In the genomic region with DNA sequence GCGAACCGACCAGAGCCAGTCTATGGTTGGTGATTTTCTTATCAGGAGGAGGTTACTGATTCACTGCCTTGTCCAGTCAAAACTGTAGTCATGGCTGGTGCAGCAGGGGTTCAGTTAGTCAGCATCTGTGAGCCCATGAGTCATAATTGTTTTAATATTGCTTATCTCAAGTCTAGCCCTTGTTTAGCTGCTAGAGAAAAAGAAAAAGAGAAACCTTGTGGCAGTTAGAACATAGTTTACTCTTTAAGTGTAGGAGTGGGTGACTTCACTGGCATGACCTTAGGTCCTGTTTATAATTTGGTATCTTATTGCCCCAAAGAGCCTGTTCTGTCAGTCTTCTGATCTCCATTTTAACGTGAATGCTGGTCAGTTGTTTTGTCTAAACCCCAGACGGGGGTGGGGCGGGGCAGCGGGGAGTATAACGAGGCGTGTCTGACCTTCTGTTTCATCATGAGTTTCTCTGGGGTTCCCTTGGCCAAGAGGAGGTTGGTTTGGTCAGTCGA, we compare ENCODE assay signal across 9 cellular contexts.
DNase-seq lines count a peak whose midpoint lies in the region; ATAC-seq, FAIRE-seq and TF ChIP-seq lines count a peak whose summit lies in the region.
"Had no signal": no experiment of that assay in that cellular context is flagged by ENCODE, and none has a peak within 500 bp of the region (broad histone marks: within the 10 kb centered on the region; RNA-seq: fewer than 3 reads in every experiment).

No MANE protein-coding gene starts in this region.

- no peak for TF ChIP-seq CTCF in psoas muscle (IDR thresholded peaks at IDR 0.05)
- no peak for TF ChIP-seq CTCF in kidney (IDR thresholded peaks at IDR 0.05; ENCODE audit: borderline replicate concordance, extremely low read depth, insufficient read depth)
- TF ChIP-seq CTCF in colonic mucosa (IDR thresholded peaks at IDR 0.05) = no peak

- peak overlapping the region; percentile 52 for H3K4me2 ChIP-seq in GM23248 (ENCODE audit: unreplicated experiment)

- intact Hi-C loops in psoas muscle (cut with DNase I) = no loop called here
- intact Hi-C loops in kidney (cut with DNase I) = no loop called here
- intact Hi-C loops in colonic mucosa (cut with DNase I) = no loop called here

- no peaks in the 10 kb centered on the region for H3K9me3 ChIP-seq in GM23248 (ENCODE audit: low read depth)
- H3K9me3 ChIP-seq in SJSA1 (replicated peaks) = no peaks in the 10 kb centered on the region
- no peaks in the 10 kb centered on the region for H3K9me3 ChIP-seq in psoas muscle
- H3K9me3 ChIP-seq in kidney (ENCODE audit: control insufficient read depth in 1 of 2, low read length in 2 of 2) = no peaks in the 10 kb centered on the region
- no peaks in the 10 kb centered on the region for H3K9me3 ChIP-seq in colonic mucosa
- H3K9me3 ChIP-seq: pancreas had no signal

- H3K4me1 ChIP-seq in GM23248 (ENCODE audit: insufficient read depth) (peaks cover 25% of the 10 kb centered on the region), SJSA1 (replicated peaks) (peaks cover 26% of the 10 kb centered on the region), psoas muscle (no peaks in the 10 kb centered on the region), kidney (ENCODE audit: control insufficient read depth in 1 of 2, insufficient read depth in 1 of 2, low read depth in 1 of 2, low read length in 2 of 2) (no peaks in the 10 kb centered on the region), colonic mucosa (no peaks in the 10 kb centered on the region)
- H3K4me1 ChIP-seq: pancreas had no signal

- DNase-seq in CD1c-positive myeloid dendritic cell (ENCODE audit: extremely low spot score) (peak; percentile 10), GM23248 (peak; percentile 95), SJSA1 (ENCODE audit: low read depth in 1 of 2, low spot score in 2 of 2) (peak; percentile 66 to 73), hepatic stellate cell (ENCODE audit: low spot score) (peak; percentile 74), psoas muscle (no peak), NCI-H1436 treated with DMSO at 0.1 percent for 48 hours (lab: John Stamatoyannopoulos, UW) (no peak), kidney (no peak), colonic mucosa (no peak)
- DNase-seq: pancreas had no signal

- peak overlapping the region; percentile 70 for H2AFZ ChIP-seq in GM23248

- H3F3A ChIP-seq in GM23248 (ENCODE audit: insufficient read depth) = peaks cover 20% of the 10 kb centered on the region; the same call in 1 of the 2 replicates

- FAIRE-seq in kidney (lab: Jason Lieb, UNC) = no peak
- FAIRE-seq: pancreas had no signal

- H4K20me1 ChIP-seq in GM23248 (ENCODE audit: insufficient read depth) = no peaks in the 10 kb centered on the region

- H3K79me2 ChIP-seq in GM23248 (ENCODE audit: insufficient read depth) = no peaks in the 10 kb centered on the region

- H3K9me2 ChIP-seq in GM23248 (ENCODE audit: insufficient read depth) = no peaks in the 10 kb centered on the region

- H3K36me3 ChIP-seq in GM23248 (ENCODE audit: low read depth) = no peaks in the 10 kb centered on the region
- H3K36me3 ChIP-seq in SJSA1 = no peaks in the 10 kb centered on the region
- no peaks in the 10 kb centered on the region for H3K36me3 ChIP-seq in psoas muscle (ENCODE audit: insufficient read depth in 1 of 2, low read depth in 1 of 2)
- no peaks in the 10 kb centered on the region for H3K36me3 ChIP-seq in kidney (ENCODE audit: control insufficient read depth in 1 of 2, insufficient read depth in 2 of 2, low read length in 2 of 2)
- H3K36me3 ChIP-seq in colonic mucosa = no peaks in the 10 kb centered on the region
- H3K36me3 ChIP-seq: pancreas had no signal

- WGBS in GM23248 (ENCODE audit: low coverage in 1 of 2, low lambda C conversion rate in 2 of 2, missing lambda C conversion rate in 2 of 2), 2 experiments = 39 to 52% methylated on average over 9 of the region's 9 CpGs
- WGBS in psoas muscle, 3 donors = 67 to 72% (median 70%) methylated on average over 9 of the region's 9 CpGs

- no peaks in the 10 kb centered on the region for H3K27me3 ChIP-seq in GM23248 (replicated peaks; ENCODE audit: insufficient read depth)
- H3K27me3 ChIP-seq in SJSA1 (replicated peaks) = no peaks in the 10 kb centered on the region
- H3K27me3 ChIP-seq in psoas muscle (ENCODE audit: insufficient read depth in 3 of 3, low read length in 2 of 3) = no peaks in the 10 kb centered on the region
- H3K27me3 ChIP-seq in colonic mucosa = no peaks in the 10 kb centered on the region
- H3K27me3 ChIP-seq: pancreas had no signal

- H3K9ac ChIP-seq in GM23248 (peak overlapping the region; percentile 61), kidney (ENCODE audit: low read length in 2 of 2) (no peak overlapping the region), colonic mucosa (ENCODE audit: low read depth in 2 of 2, low read length in 2 of 2) (no peak overlapping the region)

- H3K4me3 ChIP-seq in GM23248 (peak overlapping the region; percentile 52; the same call in 1 of the 2 replicates), SJSA1 (peak overlapping the region; percentile 10; the same call in 1 of the 2 replicates), psoas muscle (no peak overlapping the region), kidney (ENCODE audit: low read length in 2 of 2) (no peak overlapping the region), colonic mucosa (no peak overlapping the region)
- H3K4me3 ChIP-seq: pancreas had no signal

- in situ Hi-C loops in GM23248 (cut with MboI) = no loop called here

- no peak for ATAC-seq in psoas muscle

- peak overlapping the region; percentile 70 for H3K27ac ChIP-seq in GM23248
- peak overlapping the region; percentile 54 for H3K27ac ChIP-seq in SJSA1
- no peak overlapping the region for H3K27ac ChIP-seq in psoas muscle
- H3K27ac ChIP-seq in kidney (ENCODE audit: low read depth in 2 of 2, low read length in 2 of 2) = no peak overlapping the region
- no peak overlapping the region for H3K27ac ChIP-seq in colonic mucosa
- H3K27ac ChIP-seq: pancreas had no signal

Comparison
In these comparisons a context has a peak if more than half of its experiments do, and no peak if none do; other contexts are left out.
1. DNase-seq: peak in CD1c-positive myeloid dendritic cell (single experiment), GM23248 (single experiment), SJSA1 (2 of 2) and hepatic stellate cell (single experiment); none in psoas muscle (0 of 2), NCI-H1436 treated with DMSO at 0.1 percent for 48 hours (single experiment), kidney (single experiment) and colonic mucosa (single experiment).
2. H3K27ac ChIP-seq: peak in GM23248 (single experiment) and SJSA1 (single experiment); none in psoas muscle (single experiment), kidney (0 of 2) and colonic mucosa (single experiment).
3. H3K4me3 ChIP-seq: peak in GM23248 (single experiment) and SJSA1 (single experiment); none in psoas muscle (single experiment), kidney (0 of 2) and colonic mucosa (single experiment).